ENCODE assay signal across 23 cellular contexts in genomic region chr11:77592727-77593126, GRCh38.
"Had no signal": no experiment of that assay in that cellular context is flagged by ENCODE, and none has a peak within 500 bp of the region (broad histone marks: within the 10 kb centered on the region; RNA-seq: fewer than 3 reads in every experiment).

No MANE protein-coding gene starts in this region.

- DNase-seq: activated CD4-positive, alpha-beta T cell treated with anti-CD3 and anti-CD28 coated beads, Interleukin-2, amount 50 U/mL, for 1 hour; activated CD4-positive, CD25-positive, alpha-beta regulatory T cell treated with anti-CD3 and anti-CD28 coated beads, Interleukin-2, amount 50 U/mL, for 72 hours; activated CD8-positive, alpha-beta memory T cell treated with anti-CD3 and anti-CD28 coated beads, Interleukin-2, amount 50 U/mL, for 4 hours; activated naive CD4-positive, alpha-beta T cell treated with anti-CD3 and anti-CD28 coated beads, Interleukin-2, amount 10 ng/mL, durations not matched to agents 7 days and 5 days; activated naive CD8-positive, alpha-beta T cell treated with anti-CD3 and anti-CD28 coated beads, Interleukin-2, amount 50 U/mL, for 24 hours; activated T-cell treated with anti-CD3 and anti-CD28 coated beads, Interleukin-2, amount 50 U/mL, for 4 hours; anterior cingulate cortex; brain microvascular endothelial cell; central memory CD4-positive, alpha-beta T cell; erythroblast; foreskin melanocyte; hypothalamus; kidney; left ventricle myocardium inferior; mammary epithelial cell; midbrain; occipital lobe; sigmoid colon; spleen; stimulated activated CD4-positive, alpha-beta T cell treated with anti-CD3 and anti-CD28 coated beads, Interleukin-4, amount 100 ng/mL, for 4 hours; upper lobe of right lung had no signal

- H3K27ac Mint-ChIP-seq: activated naive CD4-positive, alpha-beta T cell treated with anti-CD3 and anti-CD28 coated beads, Interleukin-2, amount 10 ng/mL, durations not matched to agents 7 days and 5 days; activated naive CD8-positive, alpha-beta T cell treated with anti-CD3 and anti-CD28 coated beads, Interleukin-2, amount 50 U/mL, for 24 hours; nephron; stimulated activated memory B cell treated with anti-CD40 and anti-IgM and Interleukin-4, amounts not matched to agents 10 μg/mL and 1 μg/mL and 100 μg/mL, for 72 hours had no signal

- ATAC-seq: activated naive CD8-positive, alpha-beta T cell treated with anti-CD3 and anti-CD28 coated beads, Interleukin-2, amount 50 U/mL, for 24 hours; activated T-cell treated with anti-CD3 and anti-CD28 coated beads, Interleukin-2, amount 50 U/mL, for 4 hours; stimulated activated memory B cell treated with anti-CD40 and anti-IgM and Interleukin-4, amounts not matched to agents 10 μg/mL and 1 μg/mL and 100 μg/mL, for 72 hours; upper lobe of right lung had no signal

- H3K27me3 Mint-ChIP-seq: activated naive CD8-positive, alpha-beta T cell treated with anti-CD3 and anti-CD28 coated beads, Interleukin-2, amount 50 U/mL, for 24 hours; stimulated activated memory B cell treated with anti-CD40 and anti-IgM and Interleukin-4, amounts not matched to agents 10 μg/mL and 1 μg/mL and 100 μg/mL, for 72 hours had no signal

- H3K9me3 Mint-ChIP-seq: activated naive CD4-positive, alpha-beta T cell treated with anti-CD3 and anti-CD28 coated beads, Interleukin-2, amount 10 ng/mL, durations not matched to agents 7 days and 5 days; activated naive CD8-positive, alpha-beta T cell treated with anti-CD3 and anti-CD28 coated beads, Interleukin-2, amount 50 U/mL, for 24 hours; activated T-cell treated with anti-CD3 and anti-CD28 coated beads, Interleukin-2, amount 50 U/mL, for 4 hours; nephron; stimulated activated memory B cell treated with anti-CD40 and anti-IgM and Interleukin-4, amounts not matched to agents 10 μg/mL and 1 μg/mL and 100 μg/mL, for 72 hours had no signal

- H3K36me3 Mint-ChIP-seq: activated naive CD4-positive, alpha-beta T cell treated with anti-CD3 and anti-CD28 coated beads, Interleukin-2, amount 10 ng/mL, durations not matched to agents 7 days and 5 days; stimulated activated memory B cell treated with anti-CD40 and anti-IgM and Interleukin-4, amounts not matched to agents 10 μg/mL and 1 μg/mL and 100 μg/mL, for 72 hours had no signal

- H3K4me3 Mint-ChIP-seq: activated naive CD4-positive, alpha-beta T cell treated with anti-CD3 and anti-CD28 coated beads, Interleukin-2, amount 10 ng/mL, durations not matched to agents 7 days and 5 days; activated naive CD8-positive, alpha-beta T cell treated with anti-CD3 and anti-CD28 coated beads, Interleukin-2, amount 50 U/mL, for 24 hours; activated T-cell treated with anti-CD3 and anti-CD28 coated beads, Interleukin-2, amount 50 U/mL, for 4 hours; nephron; stimulated activated memory B cell treated with anti-CD40 and anti-IgM and Interleukin-4, amounts not matched to agents 10 μg/mL and 1 μg/mL and 100 μg/mL, for 72 hours had no signal
